Comparison of ENCODE assay signal across 10 cellular contexts in the genomic region with DNA sequence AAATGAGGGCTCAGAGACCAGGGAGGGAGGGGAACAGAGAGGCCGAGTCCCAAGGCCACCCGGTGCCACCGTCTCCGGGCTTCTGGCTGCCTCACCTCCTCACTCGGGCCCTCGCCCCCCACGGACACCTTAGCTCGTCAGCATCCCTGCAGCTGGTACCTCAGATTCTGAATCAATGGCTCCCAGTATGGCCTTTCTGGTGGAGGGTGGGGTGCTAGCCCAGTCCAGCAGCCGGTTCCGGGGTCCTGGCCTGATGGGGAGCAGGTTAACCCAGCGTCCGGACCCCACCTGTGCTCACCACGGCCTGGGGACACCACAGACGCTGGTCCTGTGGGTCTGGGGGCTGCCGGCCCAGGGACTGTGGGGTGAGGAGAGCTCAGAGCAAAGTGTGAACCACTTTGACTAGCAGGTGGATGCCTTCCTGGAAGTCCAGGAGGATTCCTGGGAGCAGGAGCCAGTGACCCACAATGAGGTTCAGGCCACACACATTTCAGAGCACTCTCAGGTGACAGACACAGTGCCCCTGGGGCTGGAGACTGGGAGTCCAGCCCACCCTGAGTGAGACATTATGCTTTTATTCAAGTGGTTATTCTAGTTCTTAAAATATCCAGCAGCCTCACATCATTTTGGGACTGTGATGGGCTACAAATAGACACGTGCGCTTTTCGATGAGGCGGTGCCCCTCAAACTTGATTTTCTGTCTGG. TPM values are rescaled to one million over a fixed set of nuclear protein-coding genes. Genes with fewer than 3 reads are reported as not detected.
DNase-seq lines count a peak whose midpoint lies in the region; ATAC-seq and TF ChIP-seq lines count a peak whose summit lies in the region.
"Had no signal": no experiment of that assay in that cellular context is flagged by ENCODE, and none has a peak within 500 bp of the region (broad histone marks: within the 10 kb centered on the region; RNA-seq: fewer than 3 reads in every experiment).

No MANE protein-coding gene starts in this region.

- 73 to 83% (median 76%) methylated on average over 14 to 19 of the region's 19 CpGs for WGBS in adrenal gland, 4 donors

- H3K27me3 Mint-ChIP-seq in GM23338 (ENCODE audit: insufficient read depth, low read depth, poor library complexity) (peaks cover 19% of the 10 kb centered on the region), nephron (ENCODE audit: low read depth) (peaks cover 53% of the 10 kb centered on the region)

- H3K79me2 ChIP-seq in GM23338 (replicated peaks; ENCODE audit: insufficient read depth) = no peaks in the 10 kb centered on the region

- H3K4me3 Mint-ChIP-seq in GM23338 (peak overlapping the region; percentile 54; the same call in 2 of the 3 replicates), nephron (peak overlapping the region; percentile 52 to 74 (median 72))

- peak overlapping the region in 2 of 11 experiments; percentile 73 to 74; a peak in 5 of 22 replicates for H3K27ac ChIP-seq in BLaER1 treated with 17β-estradiol and CSF1 and Interleukin-3, amounts not matched to agents 10 nM and 100 nM
- H3K27ac ChIP-seq in GM23338 (ENCODE audit: low read depth) (no peak overlapping the region), adrenal gland (no peak overlapping the region)

- no peaks in the 10 kb centered on the region for H3K9me2 ChIP-seq in GM23338 (ENCODE audit: insufficient read depth)

- H3K9me3 Mint-ChIP-seq in GM23338 (no peaks in the 10 kb centered on the region; the same call in 2 of the 3 replicates), nephron (peaks cover 2% of the 10 kb centered on the region)

- intact Hi-C loops in adrenal gland (cut with DNase I) = no loop called here

- H3K36me3 ChIP-seq in BLaER1 treated with 17β-estradiol and CSF1 and Interleukin-3, amounts not matched to agents 10 nM and 100 nM = no peaks in the 10 kb centered on the region
- H3K36me3 ChIP-seq in GM23338 (ENCODE audit: insufficient read depth) (no peaks in the 10 kb centered on the region), adrenal gland (replicated peaks in 1 of 2) (no peaks in the 10 kb centered on the region)

- peak overlapping the region; percentile 86 to 97 (median 94) for H3K4me2 ChIP-seq in BLaER1 treated with 17β-estradiol and CSF1 and Interleukin-3, amounts not matched to agents 10 nM and 100 nM
- H3K4me2 ChIP-seq in GM23338 = peak overlapping the region; percentile 78; the same call in 1 of the 2 replicates

- no peak for TF ChIP-seq POLR2A in adrenal gland (IDR thresholded peaks at IDR 0.05)

- ATAC-seq in GM23338 (no peak), GM18517 (IDR thresholded peaks at IDR 0.05; ENCODE audit: unreplicated experiment) (no peak)

- peak overlapping the region in 1 of 10 experiments; percentile 53; a peak in 3 of 20 replicates for H3K4me3 ChIP-seq in BLaER1 treated with 17β-estradiol and CSF1 and Interleukin-3, amounts not matched to agents 10 nM and 100 nM
- H3K4me3 ChIP-seq in GM23338 = no peak overlapping the region
- no peak overlapping the region for H3K4me3 ChIP-seq in adrenal gland

- H3K4me1 ChIP-seq in BLaER1 treated with 17β-estradiol and CSF1 and Interleukin-3, amounts not matched to agents 10 nM and 100 nM = peaks cover 63 to 88% (median 81%) of the 10 kb centered on the region in 10 experiments
- no peaks in the 10 kb centered on the region for H3K4me1 ChIP-seq in GM23338 (ENCODE audit: insufficient read depth)
- peaks cover 0 to 5% of the 10 kb centered on the region in 2 donors for H3K4me1 ChIP-seq in adrenal gland (replicated peaks in 1 of 2)

- H3K27me3 ChIP-seq in BLaER1 treated with 17β-estradiol and CSF1 and Interleukin-3, amounts not matched to agents 10 nM and 100 nM = peaks cover 30 to 50% (median 36%) of the 10 kb centered on the region in 11 experiments
- H3K27me3 ChIP-seq in GM23338 (ENCODE audit: insufficient read depth) (peaks cover 10% of the 10 kb centered on the region), adrenal gland (no peaks in the 10 kb centered on the region)

- H3K36me3 Mint-ChIP-seq in GM23338 (ENCODE audit: low read depth) (no peaks in the 10 kb centered on the region), nephron (ENCODE audit: low read depth) (no peaks in the 10 kb centered on the region)

- H4K20me1 ChIP-seq in BLaER1 treated with 17β-estradiol and CSF1 and Interleukin-3, amounts not matched to agents 10 nM and 100 nM = peaks cover 0 to 44% (median 0%) of the 10 kb centered on the region in 11 experiments; a peak in 5 of 22 replicates
- no peaks in the 10 kb centered on the region for H4K20me1 ChIP-seq in GM23338 (replicated peaks; ENCODE audit: insufficient read depth)

- no peak overlapping the region for H3K27ac Mint-ChIP-seq in GM23338
- H3K27ac Mint-ChIP-seq in nephron = peak overlapping the region in 2 of 3 experiments; percentile 19 to 82

- peaks cover 2% of the 10 kb centered on the region; the same call in 1 of the 3 replicates for H3K4me1 Mint-ChIP-seq in GM23338
- H3K4me1 Mint-ChIP-seq in nephron = peaks cover 5% of the 10 kb centered on the region

- H3K9ac ChIP-seq in BLaER1 treated with 17β-estradiol and CSF1 and Interleukin-3, amounts not matched to agents 10 nM and 100 nM = peak overlapping the region in 6 of 11 experiments; percentile 19 to 73 (median 64); a peak in 8 of 22 replicates

- no peak overlapping the region for H2AFZ ChIP-seq in GM23338

- DNase-seq in GM23338 (ENCODE audit: low spot score) (no peak), adrenal gland (peak in 4 of 7 donors; percentile 7 to 18 (median 12)), hepatic stellate cell (ENCODE audit: low spot score) (no peak), AG20443 (ENCODE audit: low spot score) (no peak), HPDE6-E6E7 (ENCODE audit: extremely low spot score) (no peak)
- DNase-seq: GDM1, NCI-H1092 had no signal

- H3K9me3 ChIP-seq in BLaER1 treated with 17β-estradiol and CSF1 and Interleukin-3, amounts not matched to agents 10 nM and 100 nM (replicated peaks in 1 of 11) = no peaks in the 10 kb centered on the region
- no peaks in the 10 kb centered on the region for H3K9me3 ChIP-seq in adrenal gland (replicated peaks in 1 of 3)

- H3F3A ChIP-seq in GM23338 (replicated peaks; ENCODE audit: low read depth) = 0 out of 2 replicates have a peak, but pooled peaks cover 3% of the 10 kb centered on the region

- TF ChIP-seq CTCF in GM23338 (conservative IDR thresholded peaks at IDR 0.05; ENCODE audit: low read depth in 2 of 2) (no peak), adrenal gland (IDR thresholded peaks at IDR 0.05) (no peak), nephron (IDR thresholded peaks at IDR 0.05; ENCODE audit: unreplicated experiment in 3 of 3) (no peak)

TF ChIP-seq in GM23338, 12 proteins besides CTCF, POLR2A, EP300 and RAD21 (continues in another document):
- no peak for TF ChIP-seq ZNF331 (CRISPR knock-in tag; IDR thresholded peaks at IDR 0.05; ENCODE audit: low read depth)
- no peak for TF ChIP-seq EZH2phosphoT487 (IDR thresholded peaks at IDR 0.05; ENCODE audit: unreplicated experiment)
- no peak for TF ChIP-seq NANOG (IDR thresholded peaks at IDR 0.05; ENCODE audit: borderline replicate concordance)
- TF ChIP-seq POLR2AphosphoS5 (IDR thresholded peaks at IDR 0.05; ENCODE audit: low read depth) = no peak
- no peak for TF ChIP-seq ZNF114 (CRISPR knock-in tag; IDR thresholded peaks at IDR 0.05)
- no peak for TF ChIP-seq EZH2 (IDR thresholded peaks at IDR 0.05; ENCODE audit: low read depth, unreplicated experiment)
- TF ChIP-seq STAT1 (IDR thresholded peaks at IDR 0.05; ENCODE audit: unreplicated experiment) = no peak
- no peak for TF ChIP-seq CREB1 (CRISPR knock-in tag; IDR thresholded peaks at IDR 0.05; ENCODE audit: low read depth)

RNA-seq across cellular contexts. Expression of a gene that starts 53.3 kb away (rescaled TPM):
- total RNA-seq in GM23338 (2014; rRNA removed; shearing (Covaris generic)) = 0.97 and 1.8 TPM in 2 replicates
- polyA plus RNA-seq in GM23338 (2016; fragmentation: Nextera tagmentation; extraction: Ambion mirVana) (0.27 and 0.61 TPM in 2 replicates), adrenal gland (1 to 10 TPM in 1 of 3 donors, under 1 TPM in 2; 0.55 to 1.6 (median 0.88) TPM)
- total RNA-seq in adrenal gland = 1 to 10 TPM in 4 of 8 donors, under 1 TPM in 4; 0.17 to 2.9 (median 0.99) TPM

Comparison
In these comparisons a context has a peak if more than half of its experiments do, and no peak if none do; other contexts are left out.
1. DNase-seq: peak in adrenal gland (4 of 7); none in GM23338 (single experiment), hepatic stellate cell (single experiment), AG20443 (single experiment) and HPDE6-E6E7 (single experiment).